Comparison of ENCODE assay signal across 8 cellular contexts in the genomic region with DNA sequence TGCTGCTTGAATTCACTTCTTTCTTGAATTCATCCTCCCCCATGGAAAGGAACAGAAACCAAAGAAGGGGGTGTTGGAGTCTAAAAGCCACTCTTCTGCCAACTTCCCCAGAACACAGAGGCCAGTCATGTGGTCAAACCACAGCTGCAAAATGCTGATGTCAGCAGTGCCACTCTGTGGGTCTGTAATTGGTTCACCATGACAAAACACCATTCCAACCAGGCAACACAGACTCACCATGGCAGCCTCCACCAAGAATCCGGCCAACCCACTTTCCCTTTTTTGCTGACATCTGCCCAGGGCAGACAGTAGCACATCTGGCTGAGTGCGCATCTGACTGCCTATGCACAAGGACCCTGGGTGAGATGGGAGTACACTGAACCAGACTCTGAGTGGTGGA. TPM values are rescaled to one million over a fixed set of nuclear protein-coding genes. Genes with fewer than 3 reads are reported as not detected.
A peak's percentile ranks its signal among the peaks of the same experiment; 100 is the strongest.
DNase-seq lines count a peak whose midpoint lies in the region; ATAC-seq, FAIRE-seq and TF ChIP-seq lines count a peak whose summit lies in the region.

No MANE protein-coding gene starts in this region.

- DNase-seq in C1 segment of cervical spinal cord (lab: John Stamatoyannopoulos, UW): peak in 11 of 14 donors; percentile 23 to 86 (median 62)
- peak; percentile 77 for DNase-seq in OCI-LY7 (ENCODE audit: low spot score)
- peak; percentile 77 for DNase-seq in naive B cell
- DNase-seq in small intestine: no peak
- DNase-seq in D721Med (ENCODE audit: insufficient read length, low spot score): no peak

- WGBS in small intestine, 3 donors: 90 to 98% (median 91%) methylated on average over 2 of the region's 2 CpGs

- no peak overlapping the region for H3K4me3 Mint-ChIP-seq in brain
- H3K4me3 Mint-ChIP-seq in naive B cell: peak overlapping the region in 6 of 8 donors; percentile 0 to 33 (median 3)

- H3K36me3 ChIP-seq in OCI-LY7 (ENCODE audit: insufficient read depth, low read length): peaks cover 28% of the 10 kb centered on the region
- no peaks in the 10 kb centered on the region for H3K36me3 ChIP-seq in small intestine (ENCODE audit: control insufficient read depth in 2 of 2, insufficient read depth in 2 of 2, low read length in 2 of 2)

- H3K4me1 ChIP-seq in OCI-LY7 (ENCODE audit: insufficient read depth, low read length, poor library complexity, severe bottlenecking): peaks cover 97% of the 10 kb centered on the region
- peaks cover 2 to 4% of the 10 kb centered on the region in 2 donors for H3K4me1 ChIP-seq in small intestine (ENCODE audit: control insufficient read depth in 2 of 2, insufficient read depth in 1 of 2, low read depth in 1 of 2, low read length in 1 of 2)

- H3K36me3 Mint-ChIP-seq in brain (no peaks in the 10 kb centered on the region), naive B cell (no peaks in the 10 kb centered on the region)

- H3K9me3 Mint-ChIP-seq in brain (peaks cover 0 to 3% (median 0%) of the 10 kb centered on the region in 5 experiments), naive B cell (no peaks in the 10 kb centered on the region)

- ATAC-seq in GM21528 (IDR thresholded peaks at IDR 0.05; ENCODE audit: low FRiP score, unreplicated experiment) (peak; percentile 42), naive B cell (ENCODE audit: low read depth in 2 of 2) (peak; percentile 89 to 91), HG02970 (IDR thresholded peaks at IDR 0.05; ENCODE audit: low FRiP score, unreplicated experiment) (no peak)

- H3K4me2 ChIP-seq in OCI-LY7 (ENCODE audit: low read length): peak overlapping the region; percentile 83

- H3K27me3 Mint-ChIP-seq in brain (peaks cover 3% of the 10 kb centered on the region), naive B cell (no peaks in the 10 kb centered on the region)

- CTCF ChIA-PET in OCI-LY7 (lab: Charles Lee; ENCODE audit: unreplicated experiment): no interaction called here

- no peaks in the 10 kb centered on the region for H3K9me2 ChIP-seq in OCI-LY7 (ENCODE audit: insufficient read depth, low read length)

- H3K4me1 Mint-ChIP-seq in brain (peaks cover 24% of the 10 kb centered on the region), naive B cell (peaks cover 51 to 61% (median 52%) of the 10 kb centered on the region in 3 donors)

- H3K9me3 ChIP-seq in OCI-LY7 (ENCODE audit: low read length) (no peaks in the 10 kb centered on the region; the same call in 1 of the 2 replicates), small intestine (ENCODE audit: control insufficient read depth, low read depth) (no peaks in the 10 kb centered on the region)

- BruUV-seq in OCI-LY7 (replicated peaks; lab: Mats Ljungman, UMichigan): no TSS peak

- H3K27ac Mint-ChIP-seq in brain (peak overlapping the region in 3 of 5 experiments; percentile 59 to 89 (median 63)), naive B cell (peak overlapping the region; percentile 61 to 97 (median 94))

- peak overlapping the region; percentile 59 for H3K27ac ChIP-seq in OCI-LY7 (ENCODE audit: low read depth, low read length, poor library complexity, severe bottlenecking)
- H3K27ac ChIP-seq in small intestine (ENCODE audit: low read depth in 1 of 2, low read length in 1 of 2): peak overlapping the region in 1 of 2 donors; percentile 24

- no peaks in the 10 kb centered on the region for H3K27me3 ChIP-seq in small intestine (ENCODE audit: control insufficient read depth in 2 of 2, insufficient read depth in 2 of 2, low read length in 2 of 2)

- H4K20me1 ChIP-seq in OCI-LY7 (ENCODE audit: insufficient read depth, low read length): peaks cover 37% of the 10 kb centered on the region

- POLR2A ChIA-PET in OCI-LY7 (lab: Charles Lee): interaction anchor here (0.7 to 2.4 kb wide), 5 partner anchors 11 to 134 kb away, joined by 3 to 5 read pairs (median 4); no protein-coding TSS in a partner anchor

- H3K79me2 ChIP-seq in OCI-LY7 (ENCODE audit: insufficient read depth, low read depth, low read length): peaks cover 98% of the 10 kb centered on the region

- no peak overlapping the region for H2AFZ ChIP-seq in OCI-LY7 (ENCODE audit: low read length)

- peak overlapping the region; percentile 45 for H3K4me3 ChIP-seq in OCI-LY7 (ENCODE audit: low read depth, low read length, poor library complexity, severe bottlenecking)
- no peak overlapping the region for H3K4me3 ChIP-seq in small intestine (ENCODE audit: low read depth in 1 of 2, low read length in 2 of 2)

- TF ChIP-seq CTCF in OCI-LY7 (conservative IDR thresholded peaks at IDR 0.05; ENCODE audit: low read length) (no peak), brain (conservative IDR thresholded peaks at IDR 0.05) (no peak), D721Med (IDR thresholded peaks at IDR 0.05; ENCODE audit: insufficient read depth, missing control alignments) (no peak)

- FAIRE-seq in small intestine (lab: Jason Lieb, UNC) (no peak), D721Med (lab: Jason Lieb, UNC) (no peak)

- intact Hi-C loops in OCI-LY7 (cut with micrococcal nuclease; ENCODE audit: unreplicated experiment): loop anchor here (2.0 kb wide), 1 partner anchor 26 kb away; no protein-coding TSS in a partner anchor

RNA-seq across cellular contexts. Expression of gene OSBPL3, which starts 16.8 kb away (rescaled TPM):
- 24.6 and 28.7 TPM in 2 replicates for total RNA-seq in OCI-LY7 (2014; rRNA removed; shearing (Covaris generic))
- 67.0 and 79.9 TPM in 2 replicates for total RNA-seq in OCI-LY7 (2022)
- polyA plus RNA-seq in brain (ENCODE audit: insufficient read depth, low read depth, low replicate concordance) (11.7 TPM), naive B cell (ENCODE audit: low read depth in 6 of 6) (1 to 10 TPM; 2.3 to 8.2 (median 6.5) TPM), small intestine (10 to 100 TPM in 1 of 3 donors, 1 to 10 TPM in 2; 5.0 to 19.5 (median 10.0) TPM)

Comparison
In these comparisons a context has a peak if more than half of its experiments do, and no peak if none do; other contexts are left out.
1. DNase-seq: peak in C1 segment of cervical spinal cord (11 of 14), OCI-LY7 (single experiment) and naive B cell (single experiment); none in small intestine (single experiment) and D721Med (single experiment).
2. H3K4me3 Mint-ChIP-seq: peak in naive B cell (6 of 8); none in brain (0 of 5).